18 cellular contexts compared by ENCODE assay signal in the genomic region with DNA sequence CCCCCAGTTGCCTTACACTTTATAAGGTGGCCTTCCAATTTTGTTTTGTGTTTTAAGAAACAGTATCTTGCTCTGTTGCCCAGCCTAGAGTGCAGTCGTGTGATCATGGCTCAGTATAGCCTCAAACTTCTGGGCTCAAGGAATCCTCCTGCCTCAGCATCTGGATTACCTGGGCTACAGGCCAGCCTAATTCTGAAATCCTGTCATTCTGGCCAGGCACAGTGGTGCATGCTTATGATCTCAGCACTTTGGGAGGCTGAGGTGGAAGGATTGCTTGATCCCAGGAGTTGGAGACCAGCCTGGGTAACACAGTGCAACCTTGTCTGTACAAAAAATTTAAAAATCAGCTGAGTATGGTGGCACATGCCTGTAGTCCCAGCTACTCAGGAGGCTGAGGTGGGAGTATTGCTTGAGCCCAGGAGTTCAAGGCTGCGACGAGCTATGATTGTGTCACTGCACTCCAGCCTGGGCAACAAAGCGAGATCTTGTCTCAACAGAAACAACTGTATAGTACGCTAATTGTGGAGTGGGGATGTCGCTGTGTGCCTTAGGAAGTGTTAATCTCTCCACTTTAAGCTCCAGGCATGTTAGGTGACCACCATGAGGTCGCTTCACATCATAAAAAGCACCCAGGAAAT. TPM values are rescaled to one million over a fixed set of nuclear protein-coding genes. Genes with fewer than 3 reads are reported as not detected.
DNase-seq lines count a peak whose midpoint lies in the region; ATAC-seq and TF ChIP-seq lines count a peak whose summit lies in the region.
"Had no signal": no experiment of that assay in that cellular context is flagged by ENCODE, and none has a peak within 500 bp of the region (broad histone marks: within the 10 kb centered on the region; RNA-seq: fewer than 3 reads in every experiment).

No MANE protein-coding gene starts in this region.

- H3K27ac ChIP-seq in body of pancreas, result peak overlapping the region; percentile 87 to 96 (median 92)
- H3K27ac ChIP-seq in liver (ENCODE audit: low read depth in 1 of 2, low read length in 2 of 2), result peak overlapping the region; percentile 91 to 99
- H3K27ac ChIP-seq: GM23248, HL-60, RWPE1 had no signal

- H3K4me1 Mint-ChIP-seq in nephron progenitor cell (peaks cover 13% of the 10 kb centered on the region), T-cell (peaks cover 0 to 5% (median 0%) of the 10 kb centered on the region in 3 donors)
- H3K4me1 Mint-ChIP-seq: B cell; CD4-positive, CD25-positive, alpha-beta regulatory T cell had no signal

- intact Hi-C loops in body of pancreas (cut with DNase I), result no loop called here

- H3K36me3 Mint-ChIP-seq in nephron progenitor cell (ENCODE audit: low read depth) (peaks cover 43% of the 10 kb centered on the region), T-cell (peaks cover 4% of the 10 kb centered on the region)

- in situ Hi-C loops in G401 (cut with HindIII; ENCODE audit: low sequenced_read_pairs), result no loop called here

- DNase-seq in body of pancreas (no peak), nephron progenitor cell (no peak), inferior parietal cortex (ENCODE audit: extremely low spot score) (no peak), T-cell (no peak), G401 (ENCODE audit: low spot score) (no peak)
- DNase-seq: CD4-positive, CD25-positive, alpha-beta regulatory T cell; DMS79; NCI-H1105 treated with DMSO at 0.1 percent for 48 hours; NCI-H187; NCI-H69; NK-92 treated with Interleukin-12 subunit alpha and Interleukin-12 subunit beta, amount 100 ng/mL, for 24 hours; OCI-M1 had no signal

- TF ChIP-seq POLR2A in body of pancreas (IDR thresholded peaks at IDR 0.05), result no peak

- H3K36me3 ChIP-seq in body of pancreas (replicated peaks in 1 of 2; ENCODE audit: insufficient read depth in 1 of 2, low read depth in 2 of 2), result no peaks in the 10 kb centered on the region
- no peaks in the 10 kb centered on the region for H3K36me3 ChIP-seq in liver (ENCODE audit: control insufficient read depth in 4 of 4, insufficient read depth in 3 of 4, low read depth in 1 of 4, low read length in 3 of 4)

- H3K4me1 ChIP-seq in body of pancreas (peaks cover 24% of the 10 kb centered on the region), liver (ENCODE audit: control insufficient read depth in 4 of 4, insufficient read depth in 4 of 4, low read length in 3 of 4) (peaks cover 15 to 30% (median 23%) of the 10 kb centered on the region in 4 donors)

- WGBS in body of pancreas, 2 donors, result 87 to 95% methylated on average over 7 of the region's 7 CpGs
- WGBS in liver, result 87% methylated on average over 7 of the region's 7 CpGs

- POLR2A ChIA-PET in T-cell (lab: Charles Lee), result no interaction called here

- ATAC-seq in body of pancreas (no peak), GM21825 (IDR thresholded peaks at IDR 0.05; ENCODE audit: unreplicated experiment) (no peak), T-cell (replicated peaks in 1 of 4) (no peak)

- H3K9ac ChIP-seq in liver (ENCODE audit: low read depth in 1 of 2, low read length in 2 of 2), result no peak overlapping the region
- H3K9ac ChIP-seq: GM23248 had no signal

- TF ChIP-seq CTCF in body of pancreas (IDR thresholded peaks at IDR 0.05) (no peak), liver (IDR thresholded peaks at IDR 0.05; ENCODE audit: low read depth, low read length, missing input control) (no peak), nephron progenitor cell (IDR thresholded peaks at IDR 0.05) (no peak)

- H3K27ac Mint-ChIP-seq in nephron progenitor cell (peak overlapping the region; percentile 66), T-cell (no peak overlapping the region)
- H3K27ac Mint-ChIP-seq: B cell; CD4-positive, CD25-positive, alpha-beta regulatory T cell had no signal

- H3K4me3 ChIP-seq in body of pancreas, result no peak overlapping the region
- H3K4me3 ChIP-seq in liver (ENCODE audit: low read depth in 1 of 3, low read length in 3 of 3), result no peak overlapping the region
- H3K4me3 ChIP-seq: GM23248 had no signal

- H3K9me3 Mint-ChIP-seq in nephron progenitor cell (peaks cover 34% of the 10 kb centered on the region), T-cell (peaks cover 0 to 6% (median 6%) of the 10 kb centered on the region in 3 donors)

- peak overlapping the region; percentile 34 for H3K4me3 Mint-ChIP-seq in nephron progenitor cell
- no peak overlapping the region for H3K4me3 Mint-ChIP-seq in T-cell
- H3K4me3 Mint-ChIP-seq: B cell; CD4-positive, CD25-positive, alpha-beta regulatory T cell had no signal

- H3K27me3 Mint-ChIP-seq in nephron progenitor cell (ENCODE audit: low read depth, poor library complexity), result peaks cover 15% of the 10 kb centered on the region
- H3K27me3 Mint-ChIP-seq in T-cell, result peaks cover 0 to 7% of the 10 kb centered on the region in 2 donors

- no peak for TF ChIP-seq RAD21 in liver (IDR thresholded peaks at IDR 0.05)

- CTCF ChIA-PET in T-cell (lab: Charles Lee), result interaction anchor here in 1 of 2 donors (1.0 kb wide), 1 partner anchor 21 kb away, joined by 3 read pairs; no protein-coding TSS in a partner anchor

- no peaks in the 10 kb centered on the region for H3K27me3 ChIP-seq in body of pancreas
- no peaks in the 10 kb centered on the region for H3K27me3 ChIP-seq in liver (ENCODE audit: control insufficient read depth in 4 of 4, insufficient read depth in 4 of 4, low read length in 3 of 4)

- H3K9me3 ChIP-seq in body of pancreas, result no peaks in the 10 kb centered on the region
- H3K9me3 ChIP-seq in liver (ENCODE audit: control insufficient read depth in 4 of 4, low read length in 3 of 4), result no peaks in the 10 kb centered on the region

TF ChIP-seq in liver, 16 proteins besides CTCF, POLR2A, EP300 and RAD21:
- TF ChIP-seq TAF1 (conservative IDR thresholded peaks at IDR 0.05), result no peak
- TF ChIP-seq, protein P1, sequence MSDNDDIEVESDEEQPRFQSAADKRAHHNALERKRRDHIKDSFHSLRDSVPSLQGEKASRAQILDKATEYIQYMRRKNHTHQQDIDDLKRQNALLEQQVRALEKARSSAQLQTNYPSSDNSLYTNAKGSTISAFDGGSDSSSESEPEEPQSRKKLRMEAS (IDR thresholded peaks at IDR 0.05), result peak; percentile 1

RNA-seq across cellular contexts. Expression of a gene that starts 24.7 kb away (rescaled TPM):
- total RNA-seq in body of pancreas, result 10 to 100 TPM; 30.6 to 78.4 TPM
- 10 to 100 TPM; 23.4 to 48.9 TPM for total RNA-seq in liver
- polyA plus RNA-seq in liver, result 10 to 100 TPM in 1 of 2 donors, 1 to 10 TPM in 1; 7.8 to 32.9 TPM
- total RNA-seq in T-cell, result 100 to 1,000 TPM; 157 to 180 (median 170) TPM
- 12.3 and 13.2 TPM in 2 replicates for total RNA-seq in G401 (2014; rRNA removed; shearing (Covaris generic))
